Comparison of ENCODE assay signal across 14 cellular contexts in genomic region chr11:112822478-112823274, GRCh38.
DNase-seq lines count a peak whose midpoint lies in the region; ATAC-seq, FAIRE-seq and TF ChIP-seq lines count a peak whose summit lies in the region.
"Had no signal": no experiment of that assay in that cellular context is flagged by ENCODE, and none has a peak within 500 bp of the region (broad histone marks: within the 10 kb centered on the region; RNA-seq: fewer than 3 reads in every experiment).

No MANE protein-coding gene starts in this region.

- H2BK12ac ChIP-seq in H1 (ENCODE audit: low read depth, low read length) (peak overlapping the region; percentile 85; the same call in 1 of the 2 replicates), neuronal stem cell (ENCODE audit: low read length) (no peak overlapping the region)

- no peaks in the 10 kb centered on the region for H3F3A ChIP-seq in smooth muscle cell (ENCODE audit: low read depth)

- H3K4me3 Mint-ChIP-seq in activated naive CD4-positive, alpha-beta T cell treated with anti-CD3 and anti-CD28 coated beads for 36 hours = no peak overlapping the region
- no peak overlapping the region for H3K4me3 Mint-ChIP-seq in activated naive CD8-positive, alpha-beta T cell treated with anti-CD3 and anti-CD28 coated beads, Interleukin-2, amount 50 U/mL, for 24 hours
- H3K4me3 Mint-ChIP-seq: activated B cell treated with CpG ODN at 0.5 μM for 24 hours; activated naive CD8-positive, alpha-beta T cell treated with anti-CD3 and anti-CD28 coated beads, Interleukin-2, amount 10 ng/mL, durations not matched to agents 7 days and 5 days; stimulated activated effector memory CD8-positive, alpha-beta T cell treated with anti-CD3 and anti-CD28 coated beads, Interleukin-12 subunit alpha, Interleukin-12 subunit beta, amount 100 ng/mL, for 72 hours had no signal

- H3K4me3 ChIP-seq in H1 (ENCODE audit: extremely low read depth in 1 of 4, insufficient read depth in 2 of 4, low read depth in 3 of 4, low read length in 4 of 4) (peak overlapping the region in 3 of 4 experiments; percentile 3 to 43 (median 8); a peak in 3 of 8 replicates), neuronal stem cell (ENCODE audit: low read length in 2 of 2) (no peak overlapping the region), smooth muscle cell (no peak overlapping the region)

- CTCF ChIA-PET in H1 (lab: Charles Lee; ENCODE audit: partially characterized antibody) = interaction anchor here (0.6 to 1.8 kb wide), 6 partner anchors 9 to 177 kb away, joined by 3 to 10 read pairs (median 3); no protein-coding TSS in a partner anchor
- CTCF ChIA-PET in activated naive CD4-positive, alpha-beta T cell treated with anti-CD3 and anti-CD28 coated beads for 36 hours (lab: Charles Lee) = interaction anchor here (0.9 kb wide), 1 partner anchor 9 kb away, joined by 3 read pairs; no protein-coding TSS in a partner anchor

- POLR2A ChIA-PET in H1 (lab: Charles Lee; ENCODE audit: partially characterized antibody) = interaction anchor here (0.5 to 1.2 kb wide), 2 partner anchors 12 to 1053 kb away, joined by 3 read pairs; no protein-coding TSS in a partner anchor

- DNase-seq in NCI-H345 (lab: John Stamatoyannopoulos, UW) (peak; percentile 4), NCI-H345 treated with DMSO at 0.1 percent for 48 hours (lab: John Stamatoyannopoulos, UW; ENCODE audit: unreplicated experiment) (no peak), NCI-H510A treated with DMSO at 0.1 percent for 48 hours (lab: John Stamatoyannopoulos, UW) (peak; percentile 46), H1 (ENCODE audit: low read depth in 1 of 2, low spot score in 2 of 2) (peak; percentile 58 to 66), neuronal stem cell (ENCODE audit: low spot score) (no peak), smooth muscle cell (lab: John Stamatoyannopoulos, UW; ENCODE audit: unreplicated experiment) (no peak)
- no peak for DNase-seq in activated naive CD4-positive, alpha-beta T cell treated with anti-CD3 and anti-CD28 coated beads for 36 hours
- no peak for DNase-seq in activated naive CD8-positive, alpha-beta T cell treated with anti-CD3 and anti-CD28 coated beads, Interleukin-2, amount 50 U/mL, for 24 hours
- DNase-seq: activated B cell treated with CpG ODN at 0.5 μM for 24 hours; activated naive CD8-positive, alpha-beta T cell treated with anti-CD3 and anti-CD28 coated beads, Interleukin-2, amount 10 ng/mL, durations not matched to agents 7 days and 5 days; Kasumi-1; stimulated activated CD4-positive, alpha-beta T cell treated with anti-CD3 and anti-CD28 coated beads, Interleukin-2, amount 100 ng/mL, for 48 hours had no signal

- H4K91ac ChIP-seq in H1 (replicated peaks; ENCODE audit: insufficient read length, low read length) (peak overlapping the region; percentile 32), neuronal stem cell (ENCODE audit: low read depth, low read length, poor library complexity) (no peak overlapping the region)

- H3K18ac ChIP-seq in H1 (ENCODE audit: extremely low read depth, low read length) = peak overlapping the region; percentile 21; the same call in 1 of the 2 replicates
- peak overlapping the region; percentile 32 for H3K18ac ChIP-seq in neuronal stem cell (ENCODE audit: low read length)

- H3K79me2 ChIP-seq in H1 (ENCODE audit: control insufficient read depth in 1 of 2, insufficient read depth in 2 of 2, low read length in 2 of 2) = no peaks in the 10 kb centered on the region
- no peaks in the 10 kb centered on the region for H3K79me2 ChIP-seq in smooth muscle cell (ENCODE audit: low read depth)

- H4K8ac ChIP-seq in H1 (ENCODE audit: extremely low read depth, insufficient read depth, low read length) (peak overlapping the region; percentile 29), neuronal stem cell (ENCODE audit: low read depth, low read length) (no peak overlapping the region)

- no peaks in the 10 kb centered on the region for H3K4me1 Mint-ChIP-seq in activated naive CD4-positive, alpha-beta T cell treated with anti-CD3 and anti-CD28 coated beads for 36 hours (ENCODE audit: low read depth)
- H3K4me1 Mint-ChIP-seq in activated naive CD8-positive, alpha-beta T cell treated with anti-CD3 and anti-CD28 coated beads, Interleukin-2, amount 50 U/mL, for 24 hours = no peaks in the 10 kb centered on the region
- H3K4me1 Mint-ChIP-seq: activated B cell treated with CpG ODN at 0.5 μM for 24 hours; activated naive CD8-positive, alpha-beta T cell treated with anti-CD3 and anti-CD28 coated beads, Interleukin-2, amount 10 ng/mL, durations not matched to agents 7 days and 5 days; stimulated activated effector memory CD8-positive, alpha-beta T cell treated with anti-CD3 and anti-CD28 coated beads, Interleukin-12 subunit alpha, Interleukin-12 subunit beta, amount 100 ng/mL, for 72 hours had no signal

- H3K4me1 ChIP-seq in H1 (replicated peaks in 1 of 4; ENCODE audit: control insufficient read depth in 3 of 4, insufficient read depth in 4 of 4, low read length in 3 of 4) = peaks cover 10 to 36% (median 23%) of the 10 kb centered on the region in 4 experiments
- H3K4me1 ChIP-seq in neuronal stem cell (ENCODE audit: control insufficient read depth in 2 of 2, insufficient read depth in 1 of 2, low read depth in 1 of 2, low read length in 2 of 2) = peaks cover 0 to 18% of the 10 kb centered on the region in 2 donors
- peaks cover 4% of the 10 kb centered on the region for H3K4me1 ChIP-seq in smooth muscle cell (ENCODE audit: low read depth)

- no peaks in the 10 kb centered on the region for H3K9me3 Mint-ChIP-seq in activated naive CD4-positive, alpha-beta T cell treated with anti-CD3 and anti-CD28 coated beads for 36 hours
- no peaks in the 10 kb centered on the region for H3K9me3 Mint-ChIP-seq in activated naive CD8-positive, alpha-beta T cell treated with anti-CD3 and anti-CD28 coated beads, Interleukin-2, amount 50 U/mL, for 24 hours
- H3K9me3 Mint-ChIP-seq: activated B cell treated with CpG ODN at 0.5 μM for 24 hours; activated naive CD8-positive, alpha-beta T cell treated with anti-CD3 and anti-CD28 coated beads, Interleukin-2, amount 10 ng/mL, durations not matched to agents 7 days and 5 days; stimulated activated effector memory CD8-positive, alpha-beta T cell treated with anti-CD3 and anti-CD28 coated beads, Interleukin-12 subunit alpha, Interleukin-12 subunit beta, amount 100 ng/mL, for 72 hours had no signal

- H3K14ac ChIP-seq in H1 (ENCODE audit: insufficient read length) (no peak overlapping the region), neuronal stem cell (ENCODE audit: low read length) (no peak overlapping the region)

- H4K20me1 ChIP-seq in H1 (replicated peaks in 1 of 2; ENCODE audit: control insufficient read depth in 1 of 2, insufficient read depth in 2 of 2, low read length in 2 of 2) (no peaks in the 10 kb centered on the region), smooth muscle cell (ENCODE audit: low read depth) (no peaks in the 10 kb centered on the region)

- peak overlapping the region; percentile 50 for H3K4ac ChIP-seq in H1 (replicated peaks; ENCODE audit: insufficient read length, low read depth, low read length)
- no peak overlapping the region for H3K4ac ChIP-seq in neuronal stem cell (ENCODE audit: low read length)

- no peaks in the 10 kb centered on the region for H3K79me1 ChIP-seq in H1 (ENCODE audit: low read depth, low read length)
- H3K79me1 ChIP-seq in neuronal stem cell (ENCODE audit: low read depth, low read length) = no peaks in the 10 kb centered on the region

- H2AFZ ChIP-seq in H1 (ENCODE audit: low read length) (no peak overlapping the region), neuronal stem cell (ENCODE audit: low read length) (no peak overlapping the region), smooth muscle cell (ENCODE audit: low read depth) (no peak overlapping the region)

- H2AK5ac ChIP-seq in H1 (ENCODE audit: low read depth, low read length) = no peak overlapping the region
- peak overlapping the region; percentile 10 for H2AK5ac ChIP-seq in neuronal stem cell (ENCODE audit: low read depth, low read length)

- H3K27me3 ChIP-seq in H1 (replicated peaks in 1 of 4; ENCODE audit: control insufficient read depth in 3 of 4, extremely low read depth in 1 of 4, insufficient read depth in 3 of 4, low read length in 3 of 4) (no peaks in the 10 kb centered on the region; a peak in 2 of 7 replicates), neuronal stem cell (ENCODE audit: control insufficient read depth in 3 of 3, insufficient read depth in 3 of 3, low read depth in 1 of 3, low read length in 3 of 3) (no peaks in the 10 kb centered on the region), smooth muscle cell (ENCODE audit: low read depth) (no peaks in the 10 kb centered on the region)

- no peak overlapping the region for H3K56ac ChIP-seq in H1 (replicated peaks; ENCODE audit: insufficient read length, low read depth, low read length)

- H3K9ac ChIP-seq in H1 (replicated peaks in 1 of 4; ENCODE audit: extremely low read depth in 1 of 4, low read depth in 3 of 4, low read length in 3 of 4) (no peak overlapping the region), neuronal stem cell (ENCODE audit: low read depth, low read length, poor library complexity) (no peak overlapping the region), smooth muscle cell (ENCODE audit: low read depth) (no peak overlapping the region)

- no peak overlapping the region for H3K27ac Mint-ChIP-seq in activated naive CD4-positive, alpha-beta T cell treated with anti-CD3 and anti-CD28 coated beads for 36 hours
- no peak overlapping the region for H3K27ac Mint-ChIP-seq in activated naive CD8-positive, alpha-beta T cell treated with anti-CD3 and anti-CD28 coated beads, Interleukin-2, amount 50 U/mL, for 24 hours
- H3K27ac Mint-ChIP-seq: activated B cell treated with CpG ODN at 0.5 μM for 24 hours; activated naive CD8-positive, alpha-beta T cell treated with anti-CD3 and anti-CD28 coated beads, Interleukin-2, amount 10 ng/mL, durations not matched to agents 7 days and 5 days; stimulated activated effector memory CD8-positive, alpha-beta T cell treated with anti-CD3 and anti-CD28 coated beads, Interleukin-12 subunit alpha, Interleukin-12 subunit beta, amount 100 ng/mL, for 72 hours had no signal

- H3K36me3 Mint-ChIP-seq in activated naive CD4-positive, alpha-beta T cell treated with anti-CD3 and anti-CD28 coated beads for 36 hours (ENCODE audit: low read depth) = no peaks in the 10 kb centered on the region
- H3K36me3 Mint-ChIP-seq in activated naive CD8-positive, alpha-beta T cell treated with anti-CD3 and anti-CD28 coated beads, Interleukin-2, amount 50 U/mL, for 24 hours (ENCODE audit: low read depth) = no peaks in the 10 kb centered on the region
- H3K36me3 Mint-ChIP-seq: activated naive CD8-positive, alpha-beta T cell treated with anti-CD3 and anti-CD28 coated beads, Interleukin-2, amount 10 ng/mL, durations not matched to agents 7 days and 5 days; stimulated activated effector memory CD8-positive, alpha-beta T cell treated with anti-CD3 and anti-CD28 coated beads, Interleukin-12 subunit alpha, Interleukin-12 subunit beta, amount 100 ng/mL, for 72 hours had no signal

- peak overlapping the region; percentile 30 to 62 for H3K4me2 ChIP-seq in H1 (ENCODE audit: insufficient read depth in 1 of 2, low read depth in 2 of 2, low read length in 2 of 2)
- no peak overlapping the region for H3K4me2 ChIP-seq in neuronal stem cell (ENCODE audit: insufficient read depth, low read length, poor library complexity, severe bottlenecking)
- no peak overlapping the region for H3K4me2 ChIP-seq in smooth muscle cell

- TF ChIP-seq RAD21 in H1 (IDR thresholded peaks at IDR 0.05 in 1 of 2, conservative IDR thresholded peaks at IDR 0.05 in 1 of 2; ENCODE audit: low read depth in 2 of 2, low read length in 2 of 2) = no peak; a peak in 1 of 4 replicates

- H3K36me3 ChIP-seq in H1 (ENCODE audit: control insufficient read depth in 2 of 4, insufficient read depth in 4 of 4, low read length in 3 of 4) (peaks cover 0 to 5% (median 0%) of the 10 kb centered on the region in 4 experiments; a peak in 1 of 8 replicates), neuronal stem cell (replicated peaks in 1 of 2; ENCODE audit: control insufficient read depth in 2 of 2, insufficient read depth in 2 of 2, low read length in 2 of 2) (no peaks in the 10 kb centered on the region), smooth muscle cell (ENCODE audit: low read depth) (no peaks in the 10 kb centered on the region)

- no peak for TF ChIP-seq CTCF in H1 (IDR thresholded peaks at IDR 0.05; ENCODE audit: control extremely low read depth in 1 of 3, insufficient read depth in 1 of 3, low read depth in 1 of 3, low read length in 3 of 3)
- TF ChIP-seq CTCF in smooth muscle cell (IDR thresholded peaks at IDR 0.05; ENCODE audit: borderline replicate concordance, insufficient read depth, poor library complexity, severe bottlenecking) = no peak

- H2BK120ac ChIP-seq in H1 (replicated peaks; ENCODE audit: low read depth, low read length) = peak overlapping the region; percentile 10
- no peak overlapping the region for H2BK120ac ChIP-seq in neuronal stem cell (ENCODE audit: low read depth, low read length)

- FAIRE-seq in H1 (lab: Jason Lieb, UNC) = peak; percentile 84

- no peaks in the 10 kb centered on the region for H3K23me2 ChIP-seq in H1 (ENCODE audit: low read depth, low read length)

- H4K5ac ChIP-seq in H1 (ENCODE audit: insufficient read length, low read depth, low read length) = no peak overlapping the region

- no peak for ATAC-seq in activated naive CD8-positive, alpha-beta T cell treated with anti-CD3 and anti-CD28 coated beads, Interleukin-2, amount 50 U/mL, for 24 hours
- ATAC-seq: esophagus mucosa; stimulated activated effector memory CD8-positive, alpha-beta T cell treated with anti-CD3 and anti-CD28 coated beads, Interleukin-12 subunit alpha, Interleukin-12 subunit beta, amount 100 ng/mL, for 72 hours had no signal

- WGBS in H1 (ENCODE audit: extremely low coverage in 1 of 2, insufficient coverage in 1 of 2, insufficient read length in 1 of 2, insufficient replicate concordance in 2 of 2, low coverage in 1 of 2, low lambda C conversion rate in 2 of 2, missing lambda C conversion rate in 1 of 2), 2 experiments = 4% methylated on average over 3 of the region's 3 CpGs; no CpG with 5 or more reads in 1 of the 2 experiments
- no CpG with 5 or more reads among the region's 3 CpGs for WGBS in neuronal stem cell (ENCODE audit: extremely low coverage in 2 of 2, insufficient read length in 2 of 2, insufficient replicate concordance in 1 of 2), 2 donors
- whole genome bisulfite sequencing in smooth muscle cell (ENCODE audit: low lambda C conversion rate) = 34% methylated on average over 3 of the region's 3 CpGs

- peak overlapping the region; percentile 92; the same call in 1 of the 2 replicates for H2BK20ac ChIP-seq in H1 (ENCODE audit: low read length)

- H3K9me3 ChIP-seq in H1 (ENCODE audit: insufficient read depth in 2 of 2, low read depth in 1 of 2, low read length in 1 of 2) (peaks cover 7 to 8% of the 10 kb centered on the region in 2 experiments; a peak in 1 of 4 replicates), neuronal stem cell (replicated peaks in 1 of 2; ENCODE audit: control insufficient read depth in 2 of 2, insufficient read depth in 1 of 2, low read depth in 1 of 2, low read length in 2 of 2) (peaks cover 0 to 6% of the 10 kb centered on the region in 2 donors), smooth muscle cell (replicated peaks; ENCODE audit: low read depth) (no peaks in the 10 kb centered on the region)

- TF ChIP-seq EP300 in H1 (IDR thresholded peaks at IDR 0.05; ENCODE audit: borderline replicate concordance in 1 of 2, low read depth in 2 of 2, low read length in 2 of 2) = peak in 1 of 2 experiments; percentile 32; a peak in 1 of 3 replicates

- H2BK5ac ChIP-seq in H1 (ENCODE audit: low read depth, low read length) (peak overlapping the region; percentile 89; the same call in 1 of the 2 replicates), neuronal stem cell (ENCODE audit: low read length) (no peak overlapping the region)

- H3K27me3 Mint-ChIP-seq in activated naive CD4-positive, alpha-beta T cell treated with anti-CD3 and anti-CD28 coated beads for 36 hours (ENCODE audit: low read depth) = peaks cover 5% of the 10 kb centered on the region
- H3K27me3 Mint-ChIP-seq in activated naive CD8-positive, alpha-beta T cell treated with anti-CD3 and anti-CD28 coated beads, Interleukin-2, amount 50 U/mL, for 24 hours = peaks cover 1% of the 10 kb centered on the region

- H2BK15ac ChIP-seq in H1 (ENCODE audit: low read length) = no peak overlapping the region
- no peak overlapping the region for H2BK15ac ChIP-seq in neuronal stem cell (ENCODE audit: low read length)

- no peak overlapping the region for H3K27ac ChIP-seq in H1 (ENCODE audit: low read depth, low read length)
- H3K27ac ChIP-seq in neuronal stem cell (replicated peaks; ENCODE audit: low read length) = no peak overlapping the region
- H3K27ac ChIP-seq in smooth muscle cell (ENCODE audit: low read depth) = no peak overlapping the region

- intact Hi-C loops in activated naive CD4-positive, alpha-beta T cell treated with anti-CD3 and anti-CD28 coated beads for 36 hours (cut with micrococcal nuclease) = no loop called here

- TF ChIP-seq POLR2A in H1 (IDR thresholded peaks at IDR 0.05; ENCODE audit: control extremely low read depth in 1 of 2, low read depth in 2 of 2, low read length in 2 of 2) = no peak

- no peak overlapping the region for H3K23ac ChIP-seq in H1 (ENCODE audit: insufficient read length)
- H3K23ac ChIP-seq in neuronal stem cell (ENCODE audit: low read depth, low read length, poor library complexity) = no peak overlapping the region

Comparison
In these comparisons a context has a peak if more than half of its experiments do, and no peak if none do; other contexts are left out.
1. DNase-seq: peak in NCI-H345 (single experiment), NCI-H510A treated with DMSO at 0.1 percent for 48 hours (single experiment) and H1 (2 of 2); none in NCI-H345 treated with DMSO at 0.1 percent for 48 hours (single experiment), neuronal stem cell (single experiment), activated naive CD4-positive, alpha-beta T cell treated with anti-CD3 and anti-CD28 coated beads for 36 hours (single experiment), smooth muscle cell (single experiment) and activated naive CD8-positive, alpha-beta T cell treated with anti-CD3 and anti-CD28 coated beads, Interleukin-2, amount 50 U/mL, for 24 hours (single experiment).
2. H3K4me2 ChIP-seq: peak in H1 (2 of 2); none in neuronal stem cell (single experiment) and smooth muscle cell (single experiment).
3. H3K4me3 ChIP-seq: peak in H1 (3 of 4); none in neuronal stem cell (0 of 2) and smooth muscle cell (single experiment).